Comparison of ENCODE assay signal across 15 cellular contexts in genomic region chr1:230299148-230300006, GRCh38.
DNase-seq lines count a peak whose midpoint lies in the region; ATAC-seq and TF ChIP-seq lines count a peak whose summit lies in the region.
"Had no signal": no experiment of that assay in that cellular context is flagged by ENCODE, and none has a peak within 500 bp of the region (broad histone marks: within the 10 kb centered on the region; RNA-seq: fewer than 3 reads in every experiment).

No MANE protein-coding gene starts in this region.

- H3K4me1 ChIP-seq in hepatocyte (ENCODE audit: insufficient read depth): no peaks in the 10 kb centered on the region
- peaks cover 10% of the 10 kb centered on the region in 2 donors for H3K4me1 ChIP-seq in gastrocnemius medialis
- H3K4me1 ChIP-seq in MM.1S (ENCODE audit: low read length): no peaks in the 10 kb centered on the region

- TF ChIP-seq POLR2A in gastrocnemius medialis (IDR thresholded peaks at IDR 0.05): no peak

- H3K27me3 ChIP-seq in hepatocyte (peaks cover 5% of the 10 kb centered on the region), gastrocnemius medialis (no peaks in the 10 kb centered on the region), MM.1S (replicated peaks; ENCODE audit: insufficient read depth, low read length) (no peaks in the 10 kb centered on the region)

- peak; percentile 30 for DNase-seq in NCI-H1436 (lab: John Stamatoyannopoulos, UW)
- no peak for DNase-seq in NCI-H1436 treated with DMSO at 0.1 percent for 48 hours (lab: John Stamatoyannopoulos, UW)
- DNase-seq in NCI-H2107 (lab: John Stamatoyannopoulos, UW): peak; percentile 37
- DNase-seq in hepatocyte (ENCODE audit: low spot score): peak; percentile 68
- peak; percentile 1 to 6 for DNase-seq in gastrocnemius medialis
- no peak for DNase-seq in activated T-cell treated with anti-CD3 and anti-CD28 coated beads, Interleukin-2, amount 50 U/mL, for 1 hour
- no peak for DNase-seq in MM.1S
- DNase-seq: activated CD4-positive, alpha-beta T cell treated with anti-CD3 and anti-CD28 coated beads, Interleukin-2, amount 50 U/mL, for 4 hours; amygdala; CD8-positive, alpha-beta T cell; NCI-H2081 treated with DMSO at 0.1 percent for 48 hours; T1000 had no signal

- no peak overlapping the region for H3K4me2 ChIP-seq in hepatocyte
- no peak overlapping the region for H3K4me2 ChIP-seq in MM.1S (ENCODE audit: low read depth, low read length)

- in situ Hi-C loops in gastrocnemius medialis (cut with MboI; ENCODE audit: low sequenced_read_pairs in 4 of 4): loop anchor here in 1 of 4 donors (25.0 kb wide), 1 partner anchor 1037 kb away; the partner anchor contains the start of gene RAB4A

- intact Hi-C loops in gastrocnemius medialis (cut with DNase I; ENCODE audit: low total_unique reads): loop anchor here (5.0 to 10.0 kb wide), 4 partner anchors 72 to 742 kb away; partner anchors contain the start of gene ABCB10

- 69% methylated on average over 16 of the region's 16 CpGs for WGBS in hepatocyte (ENCODE audit: low lambda C conversion rate, missing lambda C conversion rate)

- H3K36me3 ChIP-seq in hepatocyte (replicated peaks; ENCODE audit: insufficient read depth, low read depth): no peaks in the 10 kb centered on the region
- no peaks in the 10 kb centered on the region for H3K36me3 ChIP-seq in gastrocnemius medialis
- no peaks in the 10 kb centered on the region for H3K36me3 ChIP-seq in MM.1S (replicated peaks; ENCODE audit: insufficient read depth, low read length)

- no peak for ATAC-seq in gastrocnemius medialis
- ATAC-seq in HG03196 (IDR thresholded peaks at IDR 0.05; ENCODE audit: unreplicated experiment): no peak
- ATAC-seq: CD8-positive, alpha-beta T cell; psoas muscle had no signal

- H4K20me1 ChIP-seq in hepatocyte (ENCODE audit: insufficient read depth, poor library complexity, severe bottlenecking) (no peaks in the 10 kb centered on the region), MM.1S (ENCODE audit: insufficient read depth, low read length) (no peaks in the 10 kb centered on the region)

- no peak overlapping the region for H3K9ac ChIP-seq in MM.1S (ENCODE audit: low read length)

- H3K4me3 ChIP-seq in hepatocyte (no peak overlapping the region), gastrocnemius medialis (no peak overlapping the region), MM.1S (ENCODE audit: low read length) (no peak overlapping the region)
- H3K4me3 ChIP-seq: psoas muscle had no signal

- no peaks in the 10 kb centered on the region for H3K79me2 ChIP-seq in hepatocyte
- no peaks in the 10 kb centered on the region for H3K79me2 ChIP-seq in MM.1S (ENCODE audit: low read length)

- H2AFZ ChIP-seq in hepatocyte: peak overlapping the region; percentile 33
- H2AFZ ChIP-seq in MM.1S (ENCODE audit: low read length): no peak overlapping the region

- no peaks in the 10 kb centered on the region for H3K9me2 ChIP-seq in hepatocyte (replicated peaks; ENCODE audit: insufficient read depth)
- H3K9me2 ChIP-seq in MM.1S (replicated peaks; ENCODE audit: insufficient read depth, low read length): no peaks in the 10 kb centered on the region

- H3K9me3 ChIP-seq in hepatocyte (ENCODE audit: low read depth) (no peaks in the 10 kb centered on the region), gastrocnemius medialis (no peaks in the 10 kb centered on the region), MM.1S (replicated peaks; ENCODE audit: insufficient read depth, low read length) (no peaks in the 10 kb centered on the region)
- H3K9me3 ChIP-seq: psoas muscle had no signal

- H3K27ac ChIP-seq in hepatocyte (peak overlapping the region; percentile 87), gastrocnemius medialis (no peak overlapping the region), MM.1S (ENCODE audit: low read length) (no peak overlapping the region)
- H3K27ac ChIP-seq: epithelial cell of prostate, psoas muscle had no signal

- H3F3A ChIP-seq in MM.1S (ENCODE audit: insufficient read depth, low read length): no peaks in the 10 kb centered on the region

- TF ChIP-seq CTCF in hepatocyte (IDR thresholded peaks at IDR 0.05; ENCODE audit: poor library complexity): no peak
- no peak for TF ChIP-seq CTCF in gastrocnemius medialis (IDR thresholded peaks at IDR 0.05 in 4 of 5, conservative IDR thresholded peaks at IDR 0.05 in 1 of 5)
- no peak for TF ChIP-seq CTCF in MM.1S (IDR thresholded peaks at IDR 0.05; ENCODE audit: low read length)

Comparison
In these comparisons a context has a peak if more than half of its experiments do, and no peak if none do; other contexts are left out.
1. DNase-seq: peak in NCI-H1436 (single experiment), NCI-H2107 (single experiment), hepatocyte (single experiment) and gastrocnemius medialis (2 of 2); none in NCI-H1436 treated with DMSO at 0.1 percent for 48 hours (single experiment), activated T-cell treated with anti-CD3 and anti-CD28 coated beads, Interleukin-2, amount 50 U/mL, for 1 hour (single experiment) and MM.1S (single experiment).